ENCODE assay signal across 2 cellular contexts in genomic region chr10:114215033-114215432, GRCh38.
TF ChIP-seq lines count a peak whose summit lies in the region.

No MANE protein-coding gene starts in this region.

TF ChIP-seq in HEK293, 187 proteins besides CTCF, POLR2A, EP300 and RAD21:
- TF ChIP-seq ZNF146 (tag by site-specific recombination; IDR thresholded peaks at IDR 0.05) (peak; percentile 92), ZNF600 (tag by site-specific recombination; IDR thresholded peaks at IDR 0.05) (no peak)

TF ChIP-seq in K562, 482 proteins besides CTCF, POLR2A, EP300 and RAD21 (continued from another document):
- no peak for TF ChIP-seq BCLAF1 (IDR thresholded peaks at IDR 0.05; ENCODE audit: borderline replicate concordance in 1 of 2, control insufficient read depth in 1 of 2, low read depth in 2 of 2, low read length in 1 of 2)
- no peak for TF ChIP-seq SMARCB1 (IDR thresholded peaks at IDR 0.05; ENCODE audit: insufficient read length, low read depth)
- TF ChIP-seq ZNF146 (CRISPR knock-in tag; IDR thresholded peaks at IDR 0.05; ENCODE audit: unreplicated experiment): peak; percentile 61
TF ChIP-seq in K562: peak in this region for 1.
